ENCODE assay signal across 25 cellular contexts in genomic region chr2:183347969-183348368, GRCh38.
"Had no signal": no experiment of that assay in that cellular context is flagged by ENCODE, and none has a peak within 500 bp of the region (broad histone marks: within the 10 kb centered on the region; RNA-seq: fewer than 3 reads in every experiment).

No MANE protein-coding gene starts in this region.

- H3K36me3 ChIP-seq: WERI-Rb-1 had no signal

- DNase-seq: activated CD4-positive, alpha-beta memory T cell treated with anti-CD3 and anti-CD28 coated beads, Interleukin-2, amount 10 ng/mL, durations not matched to agents 7 days and 5 days; activated CD4-positive, alpha-beta T cell treated with anti-CD3 and anti-CD28 coated beads for 1 hour; activated CD4-positive, alpha-beta T cell treated with anti-CD3 and anti-CD28 coated beads for 48 hours; activated CD4-positive, CD25-positive, alpha-beta regulatory T cell; activated CD8-positive, alpha-beta memory T cell treated with anti-CD3 and anti-CD28 coated beads for 24 hours; activated CD8-positive, alpha-beta memory T cell treated with anti-CD3 and anti-CD28 coated beads, Interleukin-2, amount 10 ng/mL, durations not matched to agents 7 days and 5 days; activated CD8-positive, alpha-beta memory T cell treated with anti-CD3 and anti-CD28 coated beads, Interleukin-2, amount 50 U/mL, for 48 hours; activated effector memory CD4-positive, alpha-beta T cell treated with Interleukin-2 at 50 U/mL for 16 hours; activated naive CD4-positive, alpha-beta T cell treated with anti-CD3 and anti-CD28 coated beads, Interleukin-2, amount 10 ng/mL, durations not matched to agents 7 days and 5 days; activated naive CD8-positive, alpha-beta T cell treated with anti-CD3 and anti-CD28 coated beads, Interleukin-2, amount 50 U/mL, for 24 hours; activated T-cell treated with anti-CD3 and anti-CD28 coated beads, Interleukin-2, amount 50 U/mL, for 48 hours; anterior cingulate cortex; caudate nucleus; cerebellar nuclear complex; NCI-H1048; NCI-H1436 treated with DMSO at 0.1 percent for 48 hours; NCI-H1694 treated with DMSO at 0.1 percent for 48 hours; NCI-H2029; NCI-H510A; NCI-H526; NCI-H748 treated with DMSO at 0.1 percent for 48 hours; NK-92 treated with Interleukin-12 subunit alpha and Interleukin-12 subunit beta, amount 100 ng/mL, for 24 hours; Right ventricle myocardium superior; T1000; WERI-Rb-1 had no signal

- H3K27ac ChIP-seq: WERI-Rb-1 had no signal

- ATAC-seq: activated CD8-positive, alpha-beta memory T cell treated with anti-CD3 and anti-CD28 coated beads, Interleukin-2, amount 10 ng/mL, durations not matched to agents 7 days and 5 days; activated naive CD8-positive, alpha-beta T cell treated with anti-CD3 and anti-CD28 coated beads, Interleukin-2, amount 50 U/mL, for 24 hours had no signal
